In genomic region chr3:112027839-112028238, GRCh38 we compare ENCODE assay signal across 15 cellular contexts. TPM values are rescaled to one million over a fixed set of nuclear protein-coding genes. Genes with fewer than 3 reads are reported as not detected.
"Had no signal": no experiment of that assay in that cellular context is flagged by ENCODE, and none has a peak within 500 bp of the region (broad histone marks: within the 10 kb centered on the region; RNA-seq: fewer than 3 reads in every experiment).

No MANE protein-coding gene starts in this region.

- H3K9me3 Mint-ChIP-seq: activated CD4-positive, alpha-beta memory T cell treated with anti-CD3 and anti-CD28 coated beads, Interleukin-2, amount 10 ng/mL, durations not matched to agents 7 days and 5 days; central memory CD8-positive, alpha-beta T cell; effector memory CD8-positive, alpha-beta T cell had no signal

- H3K4me1 Mint-ChIP-seq: activated CD4-positive, alpha-beta memory T cell treated with anti-CD3 and anti-CD28 coated beads, Interleukin-2, amount 10 ng/mL, durations not matched to agents 7 days and 5 days; activated CD4-positive, alpha-beta T cell treated with anti-CD3 and anti-CD28 coated beads for 36 hours; central memory CD8-positive, alpha-beta T cell had no signal

- DNase-seq: activated CD4-positive, alpha-beta memory T cell treated with anti-CD3 and anti-CD28 coated beads, Interleukin-2, amount 10 ng/mL, durations not matched to agents 7 days and 5 days; activated CD4-positive, alpha-beta T cell treated with anti-CD3 and anti-CD28 coated beads for 36 hours; activated CD8-positive, alpha-beta memory T cell treated with anti-CD3 and anti-CD28 coated beads, Interleukin-2, amount 50 U/mL, for 4 hours; activated T-cell treated with anti-CD3 and anti-CD28 coated beads, Interleukin-2, amount 50 U/mL, for 72 hours; effector memory CD8-positive, alpha-beta T cell; hypothalamus; naive B cell; small intestine; T-helper 1 cell; WERI-Rb-1 had no signal

- H3K4me1 ChIP-seq: parathyroid adenoma, tibial nerve had no signal

- H3K27ac ChIP-seq: epithelial cell of prostate, parathyroid adenoma, tibial nerve, WERI-Rb-1 had no signal

- H3K79me2 ChIP-seq: parathyroid adenoma had no signal

- H3K4me3 ChIP-seq: tibial nerve had no signal

- H3K36me3 ChIP-seq: tibial nerve, WERI-Rb-1 had no signal

- H3K36me3 Mint-ChIP-seq: naive B cell had no signal

- H3K27me3 Mint-ChIP-seq: activated CD4-positive, alpha-beta memory T cell treated with anti-CD3 and anti-CD28 coated beads, Interleukin-2, amount 10 ng/mL, durations not matched to agents 7 days and 5 days; naive B cell had no signal

- H3K27ac Mint-ChIP-seq: activated CD4-positive, alpha-beta memory T cell treated with anti-CD3 and anti-CD28 coated beads, Interleukin-2, amount 10 ng/mL, durations not matched to agents 7 days and 5 days; activated CD4-positive, alpha-beta T cell treated with anti-CD3 and anti-CD28 coated beads for 36 hours; activated T-cell treated with anti-CD3 and anti-CD28 coated beads, Interleukin-2, amount 50 U/mL, for 72 hours; effector memory CD8-positive, alpha-beta T cell had no signal

- H3K4me3 Mint-ChIP-seq: activated CD4-positive, alpha-beta memory T cell treated with anti-CD3 and anti-CD28 coated beads, Interleukin-2, amount 10 ng/mL, durations not matched to agents 7 days and 5 days; activated CD4-positive, alpha-beta T cell treated with anti-CD3 and anti-CD28 coated beads for 36 hours; activated T-cell treated with anti-CD3 and anti-CD28 coated beads, Interleukin-2, amount 50 U/mL, for 72 hours; central memory CD8-positive, alpha-beta T cell; effector memory CD8-positive, alpha-beta T cell; naive B cell had no signal

- ATAC-seq: activated CD4-positive, alpha-beta T cell treated with anti-CD3 and anti-CD28 coated beads for 36 hours; activated T-cell treated with anti-CD3 and anti-CD28 coated beads, Interleukin-2, amount 50 U/mL, for 72 hours; effector memory CD8-positive, alpha-beta T cell had no signal

- H3K27me3 ChIP-seq: tibial nerve had no signal

RNA-seq across cellular contexts. Expression of gene TMPRSS7, which starts 6.7 kb away (rescaled TPM):
- total RNA-seq: activated CD4-positive, alpha-beta memory T cell treated with anti-CD3 and anti-CD28 coated beads, Interleukin-2, amount 10 ng/mL, durations not matched to agents 7 days and 5 days; activated CD4-positive, alpha-beta T cell treated with anti-CD3 and anti-CD28 coated beads for 36 hours; lung microvascular endothelial cell; tibial nerve had no signal

RNA-seq across cellular contexts. Expression of gene TAGLN3, which starts 29.1 kb away (rescaled TPM):
- total RNA-seq: lung microvascular endothelial cell had no signal
